Comparison of ENCODE assay signal across 8 cellular contexts in genomic region chr1:244833260-244833659, GRCh38. TPM values are rescaled to one million over a fixed set of nuclear protein-coding genes. Genes with fewer than 3 reads are reported as not detected.
DNase-seq lines count a peak whose midpoint lies in the region; ATAC-seq and TF ChIP-seq lines count a peak whose summit lies in the region.
"Not testable (repeated sequence)": the region's sequence is repeated elsewhere in the genome, so short reads cannot be mapped to it uniquely, and the experiment has no call there.

No MANE protein-coding gene starts in this region.

- not testable (repeated sequence) for ATAC-seq in upper lobe of left lung (ENCODE audit: low FRiP score in 2 of 2)

- H3K18ac ChIP-seq in mesendoderm (ENCODE audit: low read length) = not testable (repeated sequence)

- H3K27me3 ChIP-seq in CD8-positive, alpha-beta memory T cell (ENCODE audit: insufficient read depth, low read length, poor library complexity, severe bottlenecking); MG63; brain microvascular endothelial cell (replicated peaks); mesendoderm (ENCODE audit: insufficient read depth, low read length, poor library complexity); upper lobe of left lung: not testable (repeated sequence)

- H2BK15ac ChIP-seq in mesendoderm (replicated peaks; ENCODE audit: low read depth) = not testable (repeated sequence)

- not testable (repeated sequence) for H3K23ac ChIP-seq in mesendoderm (ENCODE audit: low read length)

- H4K8ac ChIP-seq in mesendoderm (ENCODE audit: low read depth, low read length) = peak overlapping the region; percentile 65

- H3K4me2 ChIP-seq in mesendoderm (ENCODE audit: low read length) = not testable (repeated sequence)

- H3K36me3 Mint-ChIP-seq in CD8-positive, alpha-beta memory T cell = peaks cover 3 to 21% (median 4%) of the 10 kb centered on the region in 3 donors
- H3K36me3 Mint-ChIP-seq in activated CD4-positive, alpha-beta T cell treated with anti-CD3 and anti-CD28 coated beads, Interleukin-2, amount 10 ng/mL, durations not matched to agents 24 days and 14 days (ENCODE audit: low read depth) = peaks cover 23% of the 10 kb centered on the region

- H3K4ac ChIP-seq in mesendoderm (ENCODE audit: low read depth, low read length) = not testable (repeated sequence)

- not testable (repeated sequence) for TF ChIP-seq CTCF in brain microvascular endothelial cell (IDR thresholded peaks at IDR 0.05; ENCODE audit: low read depth, low read length, missing control alignments); fibroblast of pulmonary artery (IDR thresholded peaks at IDR 0.05; ENCODE audit: low read length, missing control alignments); retinal pigment epithelial cell (conservative IDR thresholded peaks at IDR 0.05; ENCODE audit: low read depth, low read length); upper lobe of left lung (IDR thresholded peaks at IDR 0.05)

- H3K56ac ChIP-seq in mesendoderm (ENCODE audit: low read length) = not testable (repeated sequence)

- not testable (repeated sequence) for TF ChIP-seq POLR2A in upper lobe of left lung (IDR thresholded peaks at IDR 0.05)

- not testable (repeated sequence) for H3K79me1 ChIP-seq in mesendoderm (ENCODE audit: low read length)

- in situ Hi-C loops in brain microvascular endothelial cell (cut with HindIII; ENCODE audit: low pct_ligation_motif_present, low sequenced_read_pairs) = not testable (repeated sequence)

- H3K79me2 ChIP-seq in mesendoderm (ENCODE audit: control insufficient read depth, insufficient read depth, low read length) = peaks cover 16% of the 10 kb centered on the region

- H2BK5ac ChIP-seq in mesendoderm (ENCODE audit: low read length) = not testable (repeated sequence)

- H3K9ac ChIP-seq in mesendoderm (ENCODE audit: low read length) = not testable (repeated sequence)

- H3K4me1 ChIP-seq in CD8-positive, alpha-beta memory T cell (ENCODE audit: insufficient read depth, low read length) = peaks cover 23% of the 10 kb centered on the region
- not testable (repeated sequence) for H3K4me1 ChIP-seq in mesendoderm (ENCODE audit: control insufficient read depth, low read depth, low read length)
- H3K4me1 ChIP-seq in upper lobe of left lung = peaks cover 12 to 34% (median 19%) of the 10 kb centered on the region in 4 donors

- not testable (repeated sequence) for H3K27me3 Mint-ChIP-seq in CD8-positive, alpha-beta memory T cell; activated CD4-positive, alpha-beta T cell treated with anti-CD3 and anti-CD28 coated beads, Interleukin-2, amount 10 ng/mL, durations not matched to agents 24 days and 14 days

- not testable (repeated sequence) for H4K5ac ChIP-seq in mesendoderm (ENCODE audit: low read length)

- peak overlapping the region; percentile 98 for H3K27ac ChIP-seq in CD8-positive, alpha-beta memory T cell (ENCODE audit: low read depth, low read length)
- H3K27ac ChIP-seq in brain microvascular endothelial cell (peak overlapping the region; percentile 93), upper lobe of left lung (peak overlapping the region; percentile 97 to 100 (median 100))
- H3K27ac ChIP-seq in mesendoderm (ENCODE audit: low read depth, low read length) = not testable (repeated sequence)

- H3K9me3 Mint-ChIP-seq in CD8-positive, alpha-beta memory T cell; activated CD4-positive, alpha-beta T cell treated with anti-CD3 and anti-CD28 coated beads, Interleukin-2, amount 10 ng/mL, durations not matched to agents 24 days and 14 days: not testable (repeated sequence)

- POLR2A ChIA-PET in CD8-positive, alpha-beta memory T cell (lab: Charles Lee) = interaction anchor here (0.7 to 5.8 kb wide), 6 partner anchors 14 to 180 kb away, joined by 3 to 322 read pairs (median 46); partner anchors contain the start of genes DESI2 and HNRNPU

- peak overlapping the region in 6 of 8 donors; percentile 87 to 99 (median 97) for H3K27ac Mint-ChIP-seq in CD8-positive, alpha-beta memory T cell
- H3K27ac Mint-ChIP-seq in activated CD4-positive, alpha-beta T cell treated with anti-CD3 and anti-CD28 coated beads, Interleukin-2, amount 10 ng/mL, durations not matched to agents 24 days and 14 days = peak overlapping the region; percentile 99

- CTCF ChIA-PET in CD8-positive, alpha-beta memory T cell (lab: Charles Lee) = interaction anchor here (1.5 to 5.6 kb wide), 4 partner anchors 30 to 210 kb away, joined by 3 to 95 read pairs (median 17); partner anchors contain the start of gene HNRNPU

- H2BK120ac ChIP-seq in mesendoderm (ENCODE audit: low read depth, low read length) = not testable (repeated sequence)

- H3K9me3 ChIP-seq in CD8-positive, alpha-beta memory T cell (ENCODE audit: low read length); MG63; upper lobe of left lung: not testable (repeated sequence)

- WGBS in mesendoderm (ENCODE audit: extremely low coverage, insufficient coverage, low lambda C conversion rate) = no CpG with 5 or more reads among the region's 8 CpGs
- WGBS in upper lobe of left lung, 2 donors = 33% methylated on average over 8 of the region's 8 CpGs

- intact Hi-C loops in activated CD4-positive, alpha-beta T cell treated with anti-CD3 and anti-CD28 coated beads, Interleukin-2, amount 10 ng/mL, durations not matched to agents 24 days and 14 days (cut with micrococcal nuclease) = loop anchor here (10.0 kb wide), 5 partner anchors 322 to 1502 kb away; partner anchors contain the start of gene KIF26B

- H3K36me3 ChIP-seq in CD8-positive, alpha-beta memory T cell (ENCODE audit: insufficient read depth, low read length); brain microvascular endothelial cell (replicated peaks); mesendoderm (ENCODE audit: control insufficient read depth, insufficient read depth, low read length); upper lobe of left lung: not testable (repeated sequence)
- peaks cover 19% of the 10 kb centered on the region for H3K36me3 ChIP-seq in MG63

- H3K4me1 Mint-ChIP-seq in CD8-positive, alpha-beta memory T cell = peaks cover 29 to 33% (median 30%) of the 10 kb centered on the region in 3 donors
- H3K4me1 Mint-ChIP-seq in activated CD4-positive, alpha-beta T cell treated with anti-CD3 and anti-CD28 coated beads, Interleukin-2, amount 10 ng/mL, durations not matched to agents 24 days and 14 days = peaks cover 28% of the 10 kb centered on the region

- not testable (repeated sequence) for TF ChIP-seq EP300 in upper lobe of left lung (IDR thresholded peaks at IDR 0.05)

- H3K4me3 Mint-ChIP-seq in CD8-positive, alpha-beta memory T cell = peak overlapping the region in 6 of 7 donors; percentile 88 to 99 (median 98)
- H3K4me3 Mint-ChIP-seq in activated CD4-positive, alpha-beta T cell treated with anti-CD3 and anti-CD28 coated beads, Interleukin-2, amount 10 ng/mL, durations not matched to agents 24 days and 14 days = peak overlapping the region; percentile 91

- H2AK5ac ChIP-seq in mesendoderm (ENCODE audit: low read length) = not testable (repeated sequence)

- DNase-seq in CD8-positive, alpha-beta memory T cell; MG63; activated CD4-positive, alpha-beta T cell treated with anti-CD3 and anti-CD28 coated beads, Interleukin-2, amount 10 ng/mL, durations not matched to agents 24 days and 14 days; brain microvascular endothelial cell; fibroblast of pulmonary artery (ENCODE audit: low read depth); mesendoderm; retinal pigment epithelial cell (ENCODE audit: low read depth): not testable (repeated sequence)
- DNase-seq in upper lobe of left lung = peak in 1 of 2 donors; percentile 49

- peak overlapping the region; percentile 96 for H3K4me3 ChIP-seq in CD8-positive, alpha-beta memory T cell (ENCODE audit: low read length)
- H3K4me3 ChIP-seq in MG63 (peak overlapping the region; percentile 62), brain microvascular endothelial cell (ENCODE audit: low read depth, low read length) (peak overlapping the region; percentile 3), fibroblast of pulmonary artery (replicated peaks; ENCODE audit: low read depth, low read length) (peak overlapping the region; percentile 62), retinal pigment epithelial cell (ENCODE audit: low read length) (peak overlapping the region; percentile 73), upper lobe of left lung (peak overlapping the region; percentile 36 to 90 (median 78))
- H3K4me3 ChIP-seq in mesendoderm (ENCODE audit: low read length) = not testable (repeated sequence)

RNA-seq across cellular contexts. Expression of gene COX20, which starts 2.2 kb away (rescaled TPM):
- total RNA-seq in CD8-positive, alpha-beta memory T cell = 10 to 100 TPM; 35.7 to 36.2 TPM
- polyA plus RNA-seq in CD8-positive, alpha-beta memory T cell = 47.0 TPM
- 33.0 and 47.3 TPM in 2 replicates for total RNA-seq in MG63 (2014; rRNA removed; shearing (Covaris generic); ENCODE audit: low replicate concordance)
- total RNA-seq in activated CD4-positive, alpha-beta T cell treated with anti-CD3 and anti-CD28 coated beads, Interleukin-2, amount 10 ng/mL, durations not matched to agents 24 days and 14 days = 28.6 and 30.0 TPM in 2 replicates
- polyA plus RNA-seq in mesendoderm (2013, experiment 1 of 2) = 62.4 TPM
- 64.0 TPM for polyA plus RNA-seq in mesendoderm (2013, experiment 2 of 2)
- 10 to 100 TPM in 5 of 6 donors, 1 to 10 TPM in 1; 9.4 to 35.3 (median 25.6) TPM for total RNA-seq in upper lobe of left lung

RNA-seq across cellular contexts. Expression of gene HNRNPU, which starts 31.1 kb away (rescaled TPM):
- 100 to 1,000 TPM; 598 to 630 TPM for total RNA-seq in CD8-positive, alpha-beta memory T cell
- polyA plus RNA-seq in CD8-positive, alpha-beta memory T cell = 382 TPM
- total RNA-seq in MG63 (2014; rRNA removed; shearing (Covaris generic); ENCODE audit: low replicate concordance) = 173 and 393 TPM in 2 replicates
- total RNA-seq in activated CD4-positive, alpha-beta T cell treated with anti-CD3 and anti-CD28 coated beads, Interleukin-2, amount 10 ng/mL, durations not matched to agents 24 days and 14 days = 611 and 612 TPM in 2 replicates
- 569 TPM for polyA plus RNA-seq in mesendoderm (2013, experiment 1 of 2)
- polyA plus RNA-seq in mesendoderm (2013, experiment 2 of 2) = 555 TPM
- total RNA-seq in upper lobe of left lung = 100 to 1,000 TPM; 213 to 505 (median 304) TPM
